Comparison of ENCODE assay signal across 2 cellular contexts in the genomic region with DNA sequence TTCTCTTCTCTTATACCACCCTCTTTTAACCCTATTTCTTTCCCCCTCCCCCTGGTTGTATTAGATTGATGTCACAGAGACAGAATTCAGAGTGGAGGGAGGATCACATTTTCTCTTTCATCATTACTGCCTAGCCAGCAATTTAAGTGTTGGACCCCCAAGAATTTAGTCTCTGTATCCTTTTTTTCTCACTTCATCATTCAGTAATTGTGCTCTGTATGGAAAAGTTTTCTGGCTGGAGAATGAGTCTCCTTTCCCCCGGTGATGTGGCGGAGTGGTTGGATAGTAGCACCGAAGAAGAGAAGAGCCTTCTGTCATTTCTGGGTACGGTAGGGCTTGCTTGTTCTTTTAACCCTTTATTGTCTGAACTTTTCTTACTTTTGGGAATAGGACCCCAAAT.
TF ChIP-seq lines count a peak whose summit lies in the region.

No MANE protein-coding gene starts in this region.

TF ChIP-seq in GM23338, 12 proteins besides CTCF, POLR2A, EP300 and RAD21 (continues in another document):
- TF ChIP-seq, protein P1, sequence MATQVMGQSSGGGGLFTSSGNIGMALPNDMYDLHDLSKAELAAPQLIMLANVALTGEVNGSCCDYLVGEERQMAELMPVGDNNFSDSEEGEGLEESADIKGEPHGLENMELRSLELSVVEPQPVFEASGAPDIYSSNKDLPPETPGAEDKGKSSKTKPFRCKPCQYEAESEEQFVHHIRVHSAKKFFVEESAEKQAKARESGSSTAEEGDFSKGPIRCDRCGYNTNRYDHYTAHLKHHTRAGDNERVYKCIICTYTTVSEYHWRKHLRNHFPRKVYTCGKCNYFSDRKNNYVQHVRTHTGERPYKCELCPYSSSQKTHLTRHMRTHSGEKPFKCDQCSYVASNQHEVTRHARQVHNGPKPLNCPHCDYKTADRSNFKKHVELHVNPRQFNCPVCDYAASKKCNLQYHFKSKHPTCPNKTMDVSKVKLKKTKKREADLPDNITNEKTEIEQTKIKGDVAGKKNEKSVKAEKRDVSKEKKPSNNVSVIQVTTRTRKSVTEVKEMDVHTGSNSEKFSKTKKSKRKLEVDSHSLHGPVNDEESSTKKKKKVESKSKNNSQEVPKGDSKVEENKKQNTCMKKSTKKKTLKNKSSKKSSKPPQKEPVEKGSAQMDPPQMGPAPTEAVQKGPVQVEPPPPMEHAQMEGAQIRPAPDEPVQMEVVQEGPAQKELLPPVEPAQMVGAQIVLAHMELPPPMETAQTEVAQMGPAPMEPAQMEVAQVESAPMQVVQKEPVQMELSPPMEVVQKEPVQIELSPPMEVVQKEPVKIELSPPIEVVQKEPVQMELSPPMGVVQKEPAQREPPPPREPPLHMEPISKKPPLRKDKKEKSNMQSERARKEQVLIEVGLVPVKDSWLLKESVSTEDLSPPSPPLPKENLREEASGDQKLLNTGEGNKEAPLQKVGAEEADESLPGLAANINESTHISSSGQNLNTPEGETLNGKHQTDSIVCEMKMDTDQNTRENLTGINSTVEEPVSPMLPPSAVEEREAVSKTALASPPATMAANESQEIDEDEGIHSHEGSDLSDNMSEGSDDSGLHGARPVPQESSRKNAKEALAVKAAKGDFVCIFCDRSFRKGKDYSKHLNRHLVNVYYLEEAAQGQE (IDR thresholded peaks at IDR 0.05; ENCODE audit: unreplicated experiment) = no peak
- no peak for TF ChIP-seq JUNB (IDR thresholded peaks at IDR 0.05; ENCODE audit: unreplicated experiment)
- no peak for TF ChIP-seq NANOG (IDR thresholded peaks at IDR 0.05; ENCODE audit: borderline replicate concordance)
- TF ChIP-seq ZNF114 (CRISPR knock-in tag; IDR thresholded peaks at IDR 0.05) = no peak
- TF ChIP-seq EZH2 (IDR thresholded peaks at IDR 0.05; ENCODE audit: low read depth, unreplicated experiment) = no peak
- TF ChIP-seq ZNF331 (CRISPR knock-in tag; IDR thresholded peaks at IDR 0.05; ENCODE audit: low read depth) = no peak
- TF ChIP-seq, protein P2, sequence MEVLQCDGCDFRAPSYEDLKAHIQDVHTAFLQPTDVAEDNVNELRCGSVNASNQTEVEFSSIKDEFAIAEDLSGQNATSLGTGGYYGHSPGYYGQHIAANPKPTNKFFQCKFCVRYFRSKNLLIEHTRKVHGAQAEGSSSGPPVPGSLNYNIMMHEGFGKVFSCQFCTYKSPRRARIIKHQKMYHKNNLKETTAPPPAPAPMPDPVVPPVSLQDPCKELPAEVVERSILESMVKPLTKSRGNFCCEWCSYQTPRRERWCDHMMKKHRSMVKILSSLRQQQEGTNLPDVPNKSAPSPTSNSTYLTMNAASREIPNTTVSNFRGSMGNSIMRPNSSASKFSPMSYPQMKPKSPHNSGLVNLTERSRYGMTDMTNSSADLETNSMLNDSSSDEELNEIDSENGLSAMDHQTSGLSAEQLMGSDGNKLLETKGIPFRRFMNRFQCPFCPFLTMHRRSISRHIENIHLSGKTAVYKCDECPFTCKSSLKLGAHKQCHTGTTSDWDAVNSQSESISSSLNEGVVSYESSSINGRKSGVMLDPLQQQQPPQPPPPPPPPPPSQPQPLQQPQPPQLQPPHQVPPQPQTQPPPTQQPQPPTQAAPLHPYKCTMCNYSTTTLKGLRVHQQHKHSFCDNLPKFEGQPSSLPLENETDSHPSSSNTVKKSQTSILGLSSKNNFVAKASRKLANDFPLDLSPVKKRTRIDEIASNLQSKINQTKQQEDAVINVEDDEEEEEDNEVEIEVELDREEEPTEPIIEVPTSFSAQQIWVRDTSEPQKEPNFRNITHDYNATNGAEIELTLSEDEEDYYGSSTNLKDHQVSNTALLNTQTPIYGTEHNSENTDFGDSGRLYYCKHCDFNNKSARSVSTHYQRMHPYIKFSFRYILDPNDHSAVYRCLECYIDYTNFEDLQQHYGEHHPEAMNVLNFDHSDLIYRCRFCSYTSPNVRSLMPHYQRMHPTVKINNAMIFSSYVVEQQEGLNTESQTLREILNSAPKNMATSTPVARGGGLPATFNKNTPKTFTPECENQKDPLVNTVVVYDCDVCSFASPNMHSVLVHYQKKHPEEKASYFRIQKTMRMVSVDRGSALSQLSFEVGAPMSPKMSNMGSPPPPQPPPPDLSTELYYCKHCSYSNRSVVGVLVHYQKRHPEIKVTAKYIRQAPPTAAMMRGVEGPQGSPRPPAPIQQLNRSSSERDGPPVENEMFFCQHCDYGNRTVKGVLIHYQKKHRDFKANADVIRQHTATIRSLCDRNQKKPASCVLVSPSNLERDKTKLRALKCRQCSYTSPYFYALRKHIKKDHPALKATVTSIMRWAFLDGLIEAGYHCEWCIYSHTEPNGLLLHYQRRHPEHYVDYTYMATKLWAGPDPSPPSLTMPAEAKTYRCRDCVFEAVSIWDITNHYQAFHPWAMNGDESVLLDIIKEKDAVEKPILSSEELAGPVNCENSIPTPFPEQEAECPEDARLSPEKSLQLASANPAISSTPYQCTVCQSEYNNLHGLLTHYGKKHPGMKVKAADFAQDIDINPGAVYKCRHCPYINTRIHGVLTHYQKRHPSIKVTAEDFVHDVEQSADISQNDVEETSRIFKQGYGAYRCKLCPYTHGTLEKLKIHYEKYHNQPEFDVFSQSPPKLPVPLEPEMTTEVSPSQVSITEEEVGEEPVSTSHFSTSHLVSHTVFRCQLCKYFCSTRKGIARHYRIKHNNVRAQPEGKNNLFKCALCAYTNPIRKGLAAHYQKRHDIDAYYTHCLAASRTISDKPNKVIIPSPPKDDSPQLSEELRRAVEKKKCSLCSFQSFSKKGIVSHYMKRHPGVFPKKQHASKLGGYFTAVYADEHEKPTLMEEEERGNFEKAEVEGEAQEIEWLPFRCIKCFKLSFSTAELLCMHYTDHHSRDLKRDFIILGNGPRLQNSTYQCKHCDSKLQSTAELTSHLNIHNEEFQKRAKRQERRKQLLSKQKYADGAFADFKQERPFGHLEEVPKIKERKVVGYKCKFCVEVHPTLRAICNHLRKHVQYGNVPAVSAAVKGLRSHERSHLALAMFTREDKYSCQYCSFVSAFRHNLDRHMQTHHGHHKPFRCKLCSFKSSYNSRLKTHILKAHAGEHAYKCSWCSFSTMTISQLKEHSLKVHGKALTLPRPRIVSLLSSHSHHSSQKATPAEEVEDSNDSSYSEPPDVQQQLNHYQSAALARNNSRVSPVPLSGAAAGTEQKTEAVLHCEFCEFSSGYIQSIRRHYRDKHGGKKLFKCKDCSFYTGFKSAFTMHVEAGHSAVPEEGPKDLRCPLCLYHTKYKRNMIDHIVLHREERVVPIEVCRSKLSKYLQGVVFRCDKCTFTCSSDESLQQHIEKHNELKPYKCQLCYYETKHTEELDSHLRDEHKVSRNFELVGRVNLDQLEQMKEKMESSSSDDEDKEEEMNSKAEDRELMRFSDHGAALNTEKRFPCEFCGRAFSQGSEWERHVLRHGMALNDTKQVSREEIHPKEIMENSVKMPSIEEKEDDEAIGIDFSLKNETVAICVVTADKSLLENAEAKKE (CRISPR knock-in tag; IDR thresholded peaks at IDR 0.05) = no peak
- TF ChIP-seq CREB1 (CRISPR knock-in tag; IDR thresholded peaks at IDR 0.05; ENCODE audit: low read depth) = no peak
- TF ChIP-seq, protein P3, sequence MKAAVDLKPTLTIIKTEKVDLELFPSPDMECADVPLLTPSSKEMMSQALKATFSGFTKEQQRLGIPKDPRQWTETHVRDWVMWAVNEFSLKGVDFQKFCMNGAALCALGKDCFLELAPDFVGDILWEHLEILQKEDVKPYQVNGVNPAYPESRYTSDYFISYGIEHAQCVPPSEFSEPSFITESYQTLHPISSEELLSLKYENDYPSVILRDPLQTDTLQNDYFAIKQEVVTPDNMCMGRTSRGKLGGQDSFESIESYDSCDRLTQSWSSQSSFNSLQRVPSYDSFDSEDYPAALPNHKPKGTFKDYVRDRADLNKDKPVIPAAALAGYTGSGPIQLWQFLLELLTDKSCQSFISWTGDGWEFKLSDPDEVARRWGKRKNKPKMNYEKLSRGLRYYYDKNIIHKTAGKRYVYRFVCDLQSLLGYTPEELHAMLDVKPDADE (IDR thresholded peaks at IDR 0.05) = no peak
- TF ChIP-seq POLR2AphosphoS5 (IDR thresholded peaks at IDR 0.05; ENCODE audit: low read depth) = no peak

TF ChIP-seq in WTC11, 78 proteins besides CTCF, POLR2A, EP300 and RAD21 (continued from another document and continues in another):
- no peak for TF ChIP-seq ZNF138 (CRISPR knock-in tag; conservative IDR thresholded peaks at IDR 0.05)
- TF ChIP-seq, protein P4, sequence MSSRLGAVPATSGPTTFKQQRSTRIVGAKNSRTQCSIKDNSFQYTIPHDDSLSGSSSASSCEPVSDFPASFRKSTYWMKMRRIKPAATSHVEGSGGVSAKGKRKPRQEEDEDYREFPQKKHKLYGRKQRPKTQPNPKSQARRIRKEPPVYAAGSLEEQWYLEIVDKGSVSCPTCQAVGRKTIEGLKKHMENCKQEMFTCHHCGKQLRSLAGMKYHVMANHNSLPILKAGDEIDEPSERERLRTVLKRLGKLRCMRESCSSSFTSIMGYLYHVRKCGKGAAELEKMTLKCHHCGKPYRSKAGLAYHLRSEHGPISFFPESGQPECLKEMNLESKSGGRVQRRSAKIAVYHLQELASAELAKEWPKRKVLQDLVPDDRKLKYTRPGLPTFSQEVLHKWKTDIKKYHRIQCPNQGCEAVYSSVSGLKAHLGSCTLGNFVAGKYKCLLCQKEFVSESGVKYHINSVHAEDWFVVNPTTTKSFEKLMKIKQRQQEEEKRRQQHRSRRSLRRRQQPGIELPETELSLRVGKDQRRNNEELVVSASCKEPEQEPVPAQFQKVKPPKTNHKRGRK (CRISPR knock-in tag; IDR thresholded peaks at IDR 0.05; ENCODE audit: borderline replicate concordance) = no peak
- TF ChIP-seq, protein P5, sequence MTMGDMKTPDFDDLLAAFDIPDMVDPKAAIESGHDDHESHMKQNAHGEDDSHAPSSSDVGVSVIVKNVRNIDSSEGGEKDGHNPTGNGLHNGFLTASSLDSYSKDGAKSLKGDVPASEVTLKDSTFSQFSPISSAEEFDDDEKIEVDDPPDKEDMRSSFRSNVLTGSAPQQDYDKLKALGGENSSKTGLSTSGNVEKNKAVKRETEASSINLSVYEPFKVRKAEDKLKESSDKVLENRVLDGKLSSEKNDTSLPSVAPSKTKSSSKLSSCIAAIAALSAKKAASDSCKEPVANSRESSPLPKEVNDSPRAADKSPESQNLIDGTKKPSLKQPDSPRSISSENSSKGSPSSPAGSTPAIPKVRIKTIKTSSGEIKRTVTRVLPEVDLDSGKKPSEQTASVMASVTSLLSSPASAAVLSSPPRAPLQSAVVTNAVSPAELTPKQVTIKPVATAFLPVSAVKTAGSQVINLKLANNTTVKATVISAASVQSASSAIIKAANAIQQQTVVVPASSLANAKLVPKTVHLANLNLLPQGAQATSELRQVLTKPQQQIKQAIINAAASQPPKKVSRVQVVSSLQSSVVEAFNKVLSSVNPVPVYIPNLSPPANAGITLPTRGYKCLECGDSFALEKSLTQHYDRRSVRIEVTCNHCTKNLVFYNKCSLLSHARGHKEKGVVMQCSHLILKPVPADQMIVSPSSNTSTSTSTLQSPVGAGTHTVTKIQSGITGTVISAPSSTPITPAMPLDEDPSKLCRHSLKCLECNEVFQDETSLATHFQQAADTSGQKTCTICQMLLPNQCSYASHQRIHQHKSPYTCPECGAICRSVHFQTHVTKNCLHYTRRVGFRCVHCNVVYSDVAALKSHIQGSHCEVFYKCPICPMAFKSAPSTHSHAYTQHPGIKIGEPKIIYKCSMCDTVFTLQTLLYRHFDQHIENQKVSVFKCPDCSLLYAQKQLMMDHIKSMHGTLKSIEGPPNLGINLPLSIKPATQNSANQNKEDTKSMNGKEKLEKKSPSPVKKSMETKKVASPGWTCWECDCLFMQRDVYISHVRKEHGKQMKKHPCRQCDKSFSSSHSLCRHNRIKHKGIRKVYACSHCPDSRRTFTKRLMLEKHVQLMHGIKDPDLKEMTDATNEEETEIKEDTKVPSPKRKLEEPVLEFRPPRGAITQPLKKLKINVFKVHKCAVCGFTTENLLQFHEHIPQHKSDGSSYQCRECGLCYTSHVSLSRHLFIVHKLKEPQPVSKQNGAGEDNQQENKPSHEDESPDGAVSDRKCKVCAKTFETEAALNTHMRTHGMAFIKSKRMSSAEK (CRISPR knock-in tag; IDR thresholded peaks at IDR 0.05; ENCODE audit: borderline replicate concordance) = no peak
- TF ChIP-seq, protein P6, sequence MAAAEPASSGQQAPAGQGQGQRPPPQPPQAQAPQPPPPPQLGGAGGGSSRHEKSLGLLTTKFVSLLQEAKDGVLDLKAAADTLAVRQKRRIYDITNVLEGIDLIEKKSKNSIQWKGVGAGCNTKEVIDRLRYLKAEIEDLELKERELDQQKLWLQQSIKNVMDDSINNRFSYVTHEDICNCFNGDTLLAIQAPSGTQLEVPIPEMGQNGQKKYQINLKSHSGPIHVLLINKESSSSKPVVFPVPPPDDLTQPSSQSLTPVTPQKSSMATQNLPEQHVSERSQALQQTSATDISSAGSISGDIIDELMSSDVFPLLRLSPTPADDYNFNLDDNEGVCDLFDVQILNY (CRISPR knock-in tag; IDR thresholded peaks at IDR 0.05) = no peak
- TF ChIP-seq SOX15 (CRISPR knock-in tag; IDR thresholded peaks at IDR 0.05) = no peak
- TF ChIP-seq HMGA2 (CRISPR knock-in tag; IDR thresholded peaks at IDR 0.05) = no peak
- TF ChIP-seq, protein P7, sequence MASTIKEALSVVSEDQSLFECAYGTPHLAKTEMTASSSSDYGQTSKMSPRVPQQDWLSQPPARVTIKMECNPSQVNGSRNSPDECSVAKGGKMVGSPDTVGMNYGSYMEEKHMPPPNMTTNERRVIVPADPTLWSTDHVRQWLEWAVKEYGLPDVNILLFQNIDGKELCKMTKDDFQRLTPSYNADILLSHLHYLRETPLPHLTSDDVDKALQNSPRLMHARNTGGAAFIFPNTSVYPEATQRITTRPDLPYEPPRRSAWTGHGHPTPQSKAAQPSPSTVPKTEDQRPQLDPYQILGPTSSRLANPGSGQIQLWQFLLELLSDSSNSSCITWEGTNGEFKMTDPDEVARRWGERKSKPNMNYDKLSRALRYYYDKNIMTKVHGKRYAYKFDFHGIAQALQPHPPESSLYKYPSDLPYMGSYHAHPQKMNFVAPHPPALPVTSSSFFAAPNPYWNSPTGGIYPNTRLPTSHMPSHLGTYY (CRISPR knock-in tag; IDR thresholded peaks at IDR 0.05) = no peak
- TF ChIP-seq, protein P8, sequence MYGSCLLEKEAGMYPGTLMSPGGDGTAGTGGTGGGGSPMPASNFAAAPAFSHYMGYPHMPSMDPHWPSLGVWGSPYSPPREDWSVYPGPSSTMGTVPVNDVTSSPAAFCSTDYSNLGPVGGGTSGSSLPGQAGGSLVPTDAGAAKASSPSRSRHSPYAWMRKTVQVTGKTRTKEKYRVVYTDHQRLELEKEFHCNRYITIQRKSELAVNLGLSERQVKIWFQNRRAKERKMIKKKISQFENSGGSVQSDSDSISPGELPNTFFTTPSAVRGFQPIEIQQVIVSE (CRISPR knock-in tag; IDR thresholded peaks at IDR 0.05; ENCODE audit: borderline replicate concordance) = no peak
- no peak for TF ChIP-seq MYBL2 (CRISPR knock-in tag; IDR thresholded peaks at IDR 0.05)
- no peak for TF ChIP-seq ESRRA (CRISPR knock-in tag; IDR thresholded peaks at IDR 0.05; ENCODE audit: borderline replicate concordance)
- no peak for TF ChIP-seq NR3C1 (CRISPR knock-in tag; conservative IDR thresholded peaks at IDR 0.05; ENCODE audit: low read depth)
- TF ChIP-seq, protein P9, sequence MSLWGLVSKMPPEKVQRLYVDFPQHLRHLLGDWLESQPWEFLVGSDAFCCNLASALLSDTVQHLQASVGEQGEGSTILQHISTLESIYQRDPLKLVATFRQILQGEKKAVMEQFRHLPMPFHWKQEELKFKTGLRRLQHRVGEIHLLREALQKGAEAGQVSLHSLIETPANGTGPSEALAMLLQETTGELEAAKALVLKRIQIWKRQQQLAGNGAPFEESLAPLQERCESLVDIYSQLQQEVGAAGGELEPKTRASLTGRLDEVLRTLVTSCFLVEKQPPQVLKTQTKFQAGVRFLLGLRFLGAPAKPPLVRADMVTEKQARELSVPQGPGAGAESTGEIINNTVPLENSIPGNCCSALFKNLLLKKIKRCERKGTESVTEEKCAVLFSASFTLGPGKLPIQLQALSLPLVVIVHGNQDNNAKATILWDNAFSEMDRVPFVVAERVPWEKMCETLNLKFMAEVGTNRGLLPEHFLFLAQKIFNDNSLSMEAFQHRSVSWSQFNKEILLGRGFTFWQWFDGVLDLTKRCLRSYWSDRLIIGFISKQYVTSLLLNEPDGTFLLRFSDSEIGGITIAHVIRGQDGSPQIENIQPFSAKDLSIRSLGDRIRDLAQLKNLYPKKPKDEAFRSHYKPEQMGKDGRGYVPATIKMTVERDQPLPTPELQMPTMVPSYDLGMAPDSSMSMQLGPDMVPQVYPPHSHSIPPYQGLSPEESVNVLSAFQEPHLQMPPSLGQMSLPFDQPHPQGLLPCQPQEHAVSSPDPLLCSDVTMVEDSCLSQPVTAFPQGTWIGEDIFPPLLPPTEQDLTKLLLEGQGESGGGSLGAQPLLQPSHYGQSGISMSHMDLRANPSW (CRISPR knock-in tag; conservative IDR thresholded peaks at IDR 0.05; ENCODE audit: low read depth) = no peak
